Comparison of ENCODE assay signal across 8 cellular contexts in genomic region chr17:64262422-64263260, GRCh38. TPM values are rescaled to one million over a fixed set of nuclear protein-coding genes. Genes with fewer than 3 reads are reported as not detected.
A peak's percentile ranks its signal among the peaks of the same experiment; 100 is the strongest.
DNase-seq lines count a peak whose midpoint lies in the region; ATAC-seq and TF ChIP-seq lines count a peak whose summit lies in the region.

Gene TEX2 (minus strand): TSS chr17:64263260. CDS start chr17:64214217, 49,043 bp downstream.

- peak; percentile 68 for TF ChIP-seq POLR2A in Raji (IDR thresholded peaks at IDR 0.05; ENCODE audit: insufficient read depth, low read depth, low read length)

- H3K27me3 ChIP-seq in upper lobe of right lung, result no peaks in the 10 kb centered on the region

- peaks cover 3% of the 10 kb centered on the region for H3K36me3 Mint-ChIP-seq in activated naive CD4-positive, alpha-beta T cell treated with anti-CD3 and anti-CD28 coated beads, Interleukin-2, amount 10 ng/mL, durations not matched to agents 7 days and 5 days
- peaks cover 6% of the 10 kb centered on the region for H3K36me3 Mint-ChIP-seq in glutamatergic neuron (ENCODE audit: unreplicated experiment)

- peaks cover 25% of the 10 kb centered on the region for H3K27me3 Mint-ChIP-seq in activated naive CD4-positive, alpha-beta T cell treated with anti-CD3 and anti-CD28 coated beads, Interleukin-2, amount 10 ng/mL, durations not matched to agents 7 days and 5 days
- peaks cover 6% of the 10 kb centered on the region for H3K27me3 Mint-ChIP-seq in glutamatergic neuron (ENCODE audit: unreplicated experiment)

- peak; percentile 20 for ATAC-seq in GM18870 (IDR thresholded peaks at IDR 0.05; ENCODE audit: unreplicated experiment)
- peak; percentile 28 for ATAC-seq in HG03103 (IDR thresholded peaks at IDR 0.05; ENCODE audit: low read depth, unreplicated experiment)
- ATAC-seq in upper lobe of right lung, result peak; percentile 53

- intact Hi-C loops in posterior cingulate gyrus (cut with DNase I) (loop anchor here (5.0 to 10.0 kb wide), 3 partner anchors 58 to 130 kb away; partner anchors contain the start of gene ERN1), upper lobe of right lung (cut with DNase I) (no loop called here)

- H3K4me1 Mint-ChIP-seq in activated naive CD4-positive, alpha-beta T cell treated with anti-CD3 and anti-CD28 coated beads, Interleukin-2, amount 10 ng/mL, durations not matched to agents 7 days and 5 days, result peaks cover 32% of the 10 kb centered on the region
- peaks cover 7% of the 10 kb centered on the region for H3K4me1 Mint-ChIP-seq in glutamatergic neuron (ENCODE audit: low read depth, unreplicated experiment)

- POLR2A ChIA-PET in AG04449 (lab: Yijun Ruan, JAX), result interaction anchor here (1.0 to 2.5 kb wide), 2 partner anchors 113 to 117 kb away, joined by 3 to 29 read pairs; no protein-coding TSS in a partner anchor

- no peaks in the 10 kb centered on the region for H3K9me3 Mint-ChIP-seq in activated naive CD4-positive, alpha-beta T cell treated with anti-CD3 and anti-CD28 coated beads, Interleukin-2, amount 10 ng/mL, durations not matched to agents 7 days and 5 days
- H3K9me3 Mint-ChIP-seq in glutamatergic neuron (ENCODE audit: unreplicated experiment), result peaks cover 8% of the 10 kb centered on the region

- peak within 1 kb of the TSS; percentile 93 for H3K27ac Mint-ChIP-seq in activated naive CD4-positive, alpha-beta T cell treated with anti-CD3 and anti-CD28 coated beads, Interleukin-2, amount 10 ng/mL, durations not matched to agents 7 days and 5 days
- H3K27ac Mint-ChIP-seq in glutamatergic neuron (ENCODE audit: unreplicated experiment), result peak within 1 kb of the TSS; percentile 78

- DNase-seq in AG04449 (ENCODE audit: low read depth, low spot score) (no peak), glutamatergic neuron (peak; percentile 44), posterior cingulate gyrus (peak; percentile 27 to 93 (median 43)), upper lobe of right lung (peak; percentile 86)
- peak; percentile 77 for DNase-seq in activated naive CD4-positive, alpha-beta T cell treated with anti-CD3 and anti-CD28 coated beads, Interleukin-2, amount 10 ng/mL, durations not matched to agents 7 days and 5 days

- CTCF ChIA-PET in AG04449 (lab: Yijun Ruan, JAX), result interaction anchor here (1.2 to 2.4 kb wide), 4 partner anchors 12 to 129 kb away, joined by 3 to 10 read pairs (median 4); no protein-coding TSS in a partner anchor
- CTCF ChIA-PET in activated naive CD4-positive, alpha-beta T cell treated with anti-CD3 and anti-CD28 coated beads, Interleukin-2, amount 10 ng/mL, durations not matched to agents 7 days and 5 days (lab: Charles Lee), result interaction anchor here (0.6 to 1.5 kb wide), 5 partner anchors 20 to 269 kb away, joined by 3 to 6 read pairs (median 3); no protein-coding TSS in a partner anchor

- no peaks in the 10 kb centered on the region for H3K36me3 ChIP-seq in upper lobe of right lung

- peaks cover 27% of the 10 kb centered on the region for H3K4me1 ChIP-seq in upper lobe of right lung

- H3K4me3 Mint-ChIP-seq in activated naive CD4-positive, alpha-beta T cell treated with anti-CD3 and anti-CD28 coated beads, Interleukin-2, amount 10 ng/mL, durations not matched to agents 7 days and 5 days, result peak within 1 kb of the TSS; percentile 90
- peak within 1 kb of the TSS; percentile 95 for H3K4me3 Mint-ChIP-seq in glutamatergic neuron (ENCODE audit: unreplicated experiment)

- H3K27ac ChIP-seq in upper lobe of right lung, result peak within 1 kb of the TSS; percentile 86

- H3K9me3 ChIP-seq in upper lobe of right lung, result no peaks in the 10 kb centered on the region

- no peak for TF ChIP-seq CTCF in AG04449 (IDR thresholded peaks at IDR 0.05; ENCODE audit: insufficient read depth, low read length, missing control alignments)
- no peak for TF ChIP-seq CTCF in glutamatergic neuron (IDR thresholded peaks at IDR 0.05; ENCODE audit: partially characterized antibody, unreplicated experiment)
- TF ChIP-seq CTCF in upper lobe of right lung (IDR thresholded peaks at IDR 0.05), result no peak

- H3K4me3 ChIP-seq in AG04449 (ENCODE audit: low read depth, low read length) (peak within 1 kb of the TSS; percentile 79), upper lobe of right lung (peak within 1 kb of the TSS; percentile 92)

RNA-seq across cellular contexts. Expression of gene TEX2, which starts in this region (rescaled TPM):
- total RNA-seq in glutamatergic neuron (ENCODE audit: unreplicated experiment) (11.7 TPM), upper lobe of right lung (50.6 TPM)
